ENCODE assay signal across 1 cellular context in genomic region chr6:29853245-29853644, GRCh38.
TF ChIP-seq lines count a peak whose summit lies in the region.

No MANE protein-coding gene starts in this region.

TF ChIP-seq in WTC11, 78 proteins besides CTCF, POLR2A, EP300 and RAD21 (continued from another document):
- TF ChIP-seq PRDM15 (CRISPR knock-in tag; IDR thresholded peaks at IDR 0.05): no peak
- no peak for TF ChIP-seq OVOL2 (CRISPR knock-in tag; IDR thresholded peaks at IDR 0.05; ENCODE audit: borderline replicate concordance)
- TF ChIP-seq NR2C2 (CRISPR knock-in tag; IDR thresholded peaks at IDR 0.05): no peak
- TF ChIP-seq ZNF425 (CRISPR knock-in tag; conservative IDR thresholded peaks at IDR 0.05): no peak
